ENCODE assay signal across 1 cellular context in the genomic region with DNA sequence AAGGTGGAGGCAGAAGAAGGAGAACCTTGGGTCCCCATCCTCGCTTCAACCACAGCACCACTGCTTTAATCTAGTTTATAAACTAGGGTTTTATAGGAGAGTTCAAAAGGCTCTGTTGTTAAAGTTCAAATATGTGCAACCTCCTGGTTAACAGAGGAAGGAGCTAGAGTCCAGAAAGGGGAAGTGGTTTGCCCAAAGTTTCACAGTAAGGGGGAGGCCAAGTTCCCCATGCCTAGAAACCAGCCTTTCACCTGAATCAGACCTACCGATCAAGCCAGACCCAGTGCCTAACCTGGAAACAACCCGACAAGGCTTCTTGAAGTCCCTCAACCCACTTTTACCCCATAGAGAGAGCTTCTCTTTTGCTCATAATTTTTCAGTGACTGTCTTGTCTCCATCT.
TF ChIP-seq lines count a peak whose summit lies in the region.

No MANE protein-coding gene starts in this region.

TF ChIP-seq in HepG2, 621 proteins besides CTCF, POLR2A, EP300 and RAD21 (continued from another document):
- TF ChIP-seq MEIS2 (CRISPR knock-in tag; IDR thresholded peaks at IDR 0.05) (no peak), SOX5 (CRISPR knock-in tag; IDR thresholded peaks at IDR 0.05; ENCODE audit: borderline replicate concordance) (no peak), ATRX (CRISPR knock-in tag; IDR thresholded peaks at IDR 0.05; ENCODE audit: borderline replicate concordance) (no peak)
